In genomic region chr17:28394717-28395116, GRCh38 we compare ENCODE assay signal across 23 cellular contexts. TPM values are rescaled to one million over a fixed set of nuclear protein-coding genes. Genes with fewer than 3 reads are reported as not detected.
A peak's percentile ranks its signal among the peaks of the same experiment; 100 is the strongest.
DNase-seq lines count a peak whose midpoint lies in the region; ATAC-seq and TF ChIP-seq lines count a peak whose summit lies in the region.
"Had no signal": no experiment of that assay in that cellular context is flagged by ENCODE, and none has a peak within 500 bp of the region (broad histone marks: within the 10 kb centered on the region; RNA-seq: fewer than 3 reads in every experiment).

No MANE protein-coding gene starts in this region.

- H3K4me3 ChIP-seq in fibroblast of villous mesenchyme (ENCODE audit: low read depth, low read length): no peak overlapping the region
- H3K4me3 ChIP-seq: ascending aorta, lung had no signal

- no peak for TF ChIP-seq CTCF in fibroblast of villous mesenchyme (IDR thresholded peaks at IDR 0.05; ENCODE audit: insufficient read depth, low read depth, low read length)

- DNase-seq in HCEC 1CT (peak; percentile 22), astrocyte of the hippocampus (ENCODE audit: low read depth, low spot score) (peak; percentile 34), fibroblast of villous mesenchyme (ENCODE audit: low read depth) (peak; percentile 92), nucleus accumbens (lab: John Stamatoyannopoulos, UW) (no peak), activated gamma-delta T cell (lab: John Stamatoyannopoulos, UW) (no peak), NCI-H526 (lab: John Stamatoyannopoulos, UW) (no peak)
- DNase-seq: activated CD4-positive, alpha-beta T cell treated with anti-CD3 and anti-CD28 coated beads, Interleukin-2, amount 50 U/mL, for 1 hour; activated CD8-positive, alpha-beta memory T cell treated with anti-CD3 and anti-CD28 coated beads, Interleukin-2, amount 50 U/mL, for 48 hours; cortex of kidney; DMS79; head of caudate nucleus; immature natural killer cell; naive thymus-derived CD8-positive, alpha-beta T cell; NCI-H1048; NCI-H2029 treated with DMSO at 0.1 percent for 48 hours had no signal

- no peak for ATAC-seq in activated CD4-positive, CD25-positive, alpha-beta regulatory T cell treated with anti-CD3 and anti-CD28 coated beads, Interleukin-2, amount 50 U/mL, for 24 hours
- ATAC-seq: naive thymus-derived CD8-positive, alpha-beta T cell; Right ventricle myocardium inferior had no signal

RNA-seq across cellular contexts. Expression of gene SLC46A1, which starts 11.3 kb away (rescaled TPM):
- total RNA-seq in fibroblast of villous mesenchyme: 8.4 and 9.5 TPM in 2 replicates

RNA-seq across cellular contexts. Expression of gene SARM1, which starts 23.2 kb away (rescaled TPM):
- 12.9 and 16.4 TPM in 2 replicates for total RNA-seq in fibroblast of villous mesenchyme

RNA-seq across cellular contexts. Expression of gene VTN, which starts 24.6 kb away (rescaled TPM):
- total RNA-seq in fibroblast of villous mesenchyme: 5.2 and 10.0 TPM in 2 replicates
- total RNA-seq: epithelial cell of proximal tubule, H1 had no signal

RNA-seq across cellular contexts. Expression of gene SEBOX, which starts 29.7 kb away (rescaled TPM):
- total RNA-seq in fibroblast of villous mesenchyme: not detected in 2 replicates
- total RNA-seq: ascending aorta; epithelial cell of proximal tubule; H1; lung; naive thymus-derived CD8-positive, alpha-beta T cell; NCI-H460; progenitor cell of endocrine pancreas; Right ventricle myocardium inferior had no signal

RNA-seq across cellular contexts. Expression of gene POLDIP2, which starts 37.4 kb away (rescaled TPM):
- 85.5 and 88.9 TPM in 2 replicates for total RNA-seq in fibroblast of villous mesenchyme

Comparison
In these comparisons a context has a peak if more than half of its experiments do, and no peak if none do; other contexts are left out.
1. DNase-seq: peak in HCEC 1CT (single experiment), astrocyte of the hippocampus (single experiment) and fibroblast of villous mesenchyme (single experiment); none in nucleus accumbens (0 of 56), activated gamma-delta T cell (single experiment) and NCI-H526 (0 of 2).